Comparison of ENCODE assay signal across 12 cellular contexts in genomic region chr16:3007059-3007956, GRCh38. TPM values are rescaled to one million over a fixed set of nuclear protein-coding genes. Genes with fewer than 3 reads are reported as not detected.
A peak's percentile ranks its signal among the peaks of the same experiment; 100 is the strongest.
DNase-seq lines count a peak whose midpoint lies in the region; ATAC-seq, FAIRE-seq and TF ChIP-seq lines count a peak whose summit lies in the region.
"Had no signal": no experiment of that assay in that cellular context is flagged by ENCODE, and none has a peak within 500 bp of the region (broad histone marks: within the 10 kb centered on the region; RNA-seq: fewer than 3 reads in every experiment).

No MANE protein-coding gene starts in this region.

- H3K79me1 ChIP-seq in H1 (ENCODE audit: low read depth, low read length): no peaks in the 10 kb centered on the region; the same call in 1 of the 2 replicates

- H2BK5ac ChIP-seq in H1 (ENCODE audit: low read depth, low read length): peak overlapping the region; percentile 100

- H3K23ac ChIP-seq in H1 (ENCODE audit: insufficient read length): no peak overlapping the region

- POLR2A ChIA-PET in H1 (lab: Charles Lee; ENCODE audit: partially characterized antibody): interaction anchor here (0.6 to 35.7 kb wide), 19 partner anchors 10 to 102 kb away, joined by 3 to 1808 read pairs (median 7); partner anchors contain the start of genes BICDL2, CLDN6, CLDN9 and HCFC1R1

- peak overlapping the region; percentile 69 for H4K8ac ChIP-seq in H1 (ENCODE audit: extremely low read depth, insufficient read depth, low read length)

- peaks cover 19% of the 10 kb centered on the region for H3K23me2 ChIP-seq in H1 (ENCODE audit: low read depth, low read length)

- peaks cover 0 to 6% of the 10 kb centered on the region in 2 experiments; a peak in 1 of 4 replicates for H3K79me2 ChIP-seq in H1 (ENCODE audit: control insufficient read depth in 1 of 2, insufficient read depth in 2 of 2, low read length in 2 of 2)

- intact Hi-C loops in pancreas (cut with DNase I): no loop called here

- TF ChIP-seq EP300 in H1 (IDR thresholded peaks at IDR 0.05; ENCODE audit: borderline replicate concordance in 1 of 2, low read depth in 2 of 2, low read length in 2 of 2): no peak

- peak overlapping the region; percentile 94 for H2AK5ac ChIP-seq in H1 (ENCODE audit: low read depth, low read length)

- CTCF ChIA-PET in H1 (lab: Charles Lee; ENCODE audit: partially characterized antibody): interaction anchor here (0.8 to 17.3 kb wide), 6 partner anchors 21 to 136 kb away, joined by 3 to 639 read pairs (median 5); partner anchors contain the start of genes BICDL2, CLDN6, HCFC1R1 and THOC6

- 43% methylated on average over 13 of the region's 13 CpGs; no CpG with 5 or more reads in 1 of the 2 experiments for WGBS in H1 (ENCODE audit: extremely low coverage in 1 of 2, insufficient coverage in 1 of 2, insufficient read length in 1 of 2, insufficient replicate concordance in 2 of 2, low coverage in 1 of 2, low lambda C conversion rate in 2 of 2, missing lambda C conversion rate in 1 of 2), 2 experiments
- 15 to 17% methylated on average over 13 of the region's 13 CpGs for WGBS in pancreas, 2 donors

- H3K9ac ChIP-seq in H1 (replicated peaks in 1 of 4; ENCODE audit: extremely low read depth in 1 of 4, low read depth in 3 of 4, low read length in 3 of 4): peak overlapping the region in 3 of 4 experiments; percentile 84 to 87 (median 85); a peak in 5 of 7 replicates

- H4K5ac ChIP-seq in H1 (ENCODE audit: insufficient read length, low read depth, low read length): peak overlapping the region; percentile 63

- H3K4me3 ChIP-seq in H1 (ENCODE audit: extremely low read depth in 1 of 4, insufficient read depth in 2 of 4, low read depth in 3 of 4, low read length in 4 of 4): peak overlapping the region; percentile 20 to 60 (median 46)
- H3K4me3 ChIP-seq in pancreas: peak overlapping the region in 2 of 4 donors; percentile 45 to 51
- H3K4me3 ChIP-seq: gastroesophageal sphincter, ovary had no signal

- no peaks in the 10 kb centered on the region; a peak in 1 of 7 replicates for H3K27me3 ChIP-seq in H1 (replicated peaks in 1 of 4; ENCODE audit: control insufficient read depth in 3 of 4, extremely low read depth in 1 of 4, insufficient read depth in 3 of 4, low read length in 3 of 4)
- H3K27me3 ChIP-seq in pancreas: no peaks in the 10 kb centered on the region
- peaks cover 18% of the 10 kb centered on the region for H3K27me3 ChIP-seq in foreskin keratinocyte

- peak overlapping the region; percentile 14 for H3K14ac ChIP-seq in H1 (ENCODE audit: insufficient read length)

- H3K36me3 ChIP-seq in H1 (ENCODE audit: control insufficient read depth in 2 of 4, insufficient read depth in 4 of 4, low read length in 3 of 4) (peaks cover 0 to 3% (median 0%) of the 10 kb centered on the region in 4 experiments; a peak in 1 of 8 replicates), pancreas (no peaks in the 10 kb centered on the region)
- H3K36me3 ChIP-seq: gastroesophageal sphincter, ovary had no signal

- peak overlapping the region; percentile 100 for H3K18ac ChIP-seq in H1 (ENCODE audit: extremely low read depth, low read length)

- TF ChIP-seq CTCF in H1 (IDR thresholded peaks at IDR 0.05; ENCODE audit: control extremely low read depth in 1 of 3, insufficient read depth in 1 of 3, low read depth in 1 of 3, low read length in 3 of 3) (no peak), pancreas (IDR thresholded peaks at IDR 0.05) (no peak), foreskin keratinocyte (conservative IDR thresholded peaks at IDR 0.05) (no peak)

- H2BK20ac ChIP-seq in H1 (ENCODE audit: low read length): peak overlapping the region; percentile 40

- FAIRE-seq in H1 (lab: Jason Lieb, UNC) (no peak), pancreas (lab: Jason Lieb, UNC) (no peak)

- H3K27ac ChIP-seq in H1 (ENCODE audit: low read depth, low read length) (peak overlapping the region; percentile 96), pancreas (peak overlapping the region; percentile 53 to 93 (median 79)), foreskin keratinocyte (no peak overlapping the region)
- H3K27ac ChIP-seq: gastroesophageal sphincter, ovary had no signal

- no peak for TF ChIP-seq RAD21 in H1 (IDR thresholded peaks at IDR 0.05 in 1 of 2, conservative IDR thresholded peaks at IDR 0.05 in 1 of 2; ENCODE audit: low read depth in 2 of 2, low read length in 2 of 2)

- H4K91ac ChIP-seq in H1 (replicated peaks; ENCODE audit: insufficient read length, low read length): peak overlapping the region; percentile 100

- peak overlapping the region; percentile 84 to 88 for H3K4me2 ChIP-seq in H1 (ENCODE audit: insufficient read depth in 1 of 2, low read depth in 2 of 2, low read length in 2 of 2)

- H3K9me3 ChIP-seq in H1 (ENCODE audit: insufficient read depth in 2 of 2, low read depth in 1 of 2, low read length in 1 of 2) (no peaks in the 10 kb centered on the region), pancreas (no peaks in the 10 kb centered on the region)
- H3K9me3 ChIP-seq: gastroesophageal sphincter, ovary had no signal

- DNase-seq in NOMO-1 treated with DMSO at 0.1 percent for 48 hours (lab: John Stamatoyannopoulos, UW; ENCODE audit: unreplicated experiment) (peak; percentile 70), H1 (ENCODE audit: low read depth in 1 of 2, low spot score in 2 of 2) (no peak), pancreas (peak in 5 of 6 donors; percentile 64 to 78 (median 68)), amygdala (lab: John Stamatoyannopoulos, UW) (no peak), foreskin keratinocyte (no peak), NCI-H146 (lab: John Stamatoyannopoulos, UW) (no peak), NCI-H82 (lab: John Stamatoyannopoulos, UW) (no peak)
- DNase-seq: NCI-H1417, ovary had no signal

- ATAC-seq in pancreas: peak; percentile 15 to 46 (median 33)
- ATAC-seq in foreskin keratinocyte: no peak
- ATAC-seq: gastroesophageal sphincter had no signal

- H2AFZ ChIP-seq in H1 (ENCODE audit: low read length): no peak overlapping the region

- peak overlapping the region; percentile 85 for H2BK120ac ChIP-seq in H1 (replicated peaks; ENCODE audit: low read depth, low read length)

- no peaks in the 10 kb centered on the region for H4K20me1 ChIP-seq in H1 (replicated peaks in 1 of 2; ENCODE audit: control insufficient read depth in 1 of 2, insufficient read depth in 2 of 2, low read length in 2 of 2)

- peaks cover 17 to 50% (median 41%) of the 10 kb centered on the region in 4 experiments for H3K4me1 ChIP-seq in H1 (replicated peaks in 1 of 4; ENCODE audit: control insufficient read depth in 3 of 4, insufficient read depth in 4 of 4, low read length in 3 of 4)
- peaks cover 41 to 56% (median 43%) of the 10 kb centered on the region in 3 donors for H3K4me1 ChIP-seq in pancreas
- H3K4me1 ChIP-seq in foreskin keratinocyte: peaks cover 7% of the 10 kb centered on the region

- peak overlapping the region; percentile 99 for H2BK12ac ChIP-seq in H1 (ENCODE audit: low read depth, low read length)

- 0 out of 2 replicates have a peak overlapping the region, but pooled peaks have one; percentile 6 for H2BK15ac ChIP-seq in H1 (ENCODE audit: low read length)

- TF ChIP-seq POLR2A in GM19193 (IDR thresholded peaks at IDR 0.05; ENCODE audit: extremely low read depth, insufficient read depth, insufficient read length): peak; percentile 14
- no peak; a peak in 1 of 3 replicates for TF ChIP-seq POLR2A in H1 (IDR thresholded peaks at IDR 0.05; ENCODE audit: control extremely low read depth in 1 of 2, low read depth in 2 of 2, low read length in 2 of 2)

- peak overlapping the region; percentile 99 for H3K4ac ChIP-seq in H1 (replicated peaks; ENCODE audit: insufficient read length, low read depth, low read length)

- peak overlapping the region; percentile 96 for H3K56ac ChIP-seq in H1 (replicated peaks; ENCODE audit: insufficient read length, low read depth, low read length)

RNA-seq across cellular contexts. Expression of gene CLDN9, which starts 5.4 kb away (rescaled TPM):
- total RNA-seq in H1 (2021; fragmentation: NEBNext Ultra II Directional; extraction: Animal tissue kit (Norgen Biotek cat#: 25700)): 0.60 and 0.77 TPM in 2 replicates
- 0.89 and 2.2 TPM in 2 replicates for polyA plus RNA-seq in H1 (2011; rRNA removed)
- 1.1 TPM for polyA plus RNA-seq in H1 (2011; cell fraction: cytosol; rRNA removed)
- 1.5 TPM for polyA plus RNA-seq in H1 (2011; cell fraction: nucleus; rRNA removed)
- polyA plus RNA-seq in H1 (2012, experiment 1 of 2): 0.88 to 1.4 TPM (median 1.3 TPM) in 4 replicates
- 0.79 TPM for polyA plus RNA-seq in H1 (2012, experiment 2 of 2)
- polyA plus RNA-seq in H1 (2013, experiment 1 of 2): 0.45 TPM
- 0.64 TPM for polyA plus RNA-seq in H1 (2013, experiment 2 of 2)
- 0.54 and 0.69 TPM in 2 replicates for polyA minus RNA-seq in H1 (2011; rRNA and poly(A)+ RNA removed)
- polyA minus RNA-seq in H1 (2011; cell fraction: cytosol; rRNA and poly(A)+ RNA removed): 1.2 TPM
- polyA minus RNA-seq in H1 (2011; cell fraction: nucleus; rRNA and poly(A)+ RNA removed): 2.4 TPM
- total RNA-seq in pancreas: 1 to 10 TPM; 1.7 to 5.1 (median 2.4) TPM
- polyA plus RNA-seq in pancreas: 10 to 100 TPM; 10.5 to 12.1 TPM
- not detected in 2 replicates for total RNA-seq in foreskin keratinocyte
- polyA plus RNA-seq in foreskin keratinocyte: 0.06 TPM in 1 of 2 replicates, not detected in the other
- total RNA-seq: Daoy had no signal
- polyA plus RNA-seq: ovary had no signal

RNA-seq across cellular contexts. Expression of gene CLDN6, which starts 10.7 kb away (rescaled TPM):
- total RNA-seq in H1 (2021; fragmentation: NEBNext Ultra II Directional; extraction: Animal tissue kit (Norgen Biotek cat#: 25700)): 747 and 793 TPM in 2 replicates
- polyA plus RNA-seq in H1 (2011; rRNA removed): 1,115 and 1,541 TPM in 2 replicates
- 1,064 TPM for polyA plus RNA-seq in H1 (2011; cell fraction: cytosol; rRNA removed)
- polyA plus RNA-seq in H1 (2011; cell fraction: nucleus; rRNA removed): 853 TPM
- polyA plus RNA-seq in H1 (2012, experiment 1 of 2): 1,062 to 1,141 TPM (median 1,120 TPM) in 4 replicates
- polyA plus RNA-seq in H1 (2012, experiment 2 of 2): 1,707 TPM
- polyA plus RNA-seq in H1 (2013, experiment 1 of 2): 1,092 TPM
- polyA plus RNA-seq in H1 (2013, experiment 2 of 2): 1,249 TPM
- 497 and 676 TPM in 2 replicates for polyA minus RNA-seq in H1 (2011; rRNA and poly(A)+ RNA removed)
- polyA minus RNA-seq in H1 (2011; cell fraction: cytosol; rRNA and poly(A)+ RNA removed): 373 TPM
- polyA minus RNA-seq in H1 (2011; cell fraction: nucleus; rRNA and poly(A)+ RNA removed): 219 TPM
- total RNA-seq in pancreas: 1 to 10 TPM in 2 of 6 donors, under 1 TPM in 4; 0.37 to 5.1 (median 0.73) TPM
- 1 to 10 TPM in 1 of 2 donors, under 1 TPM in 1; 0.12 to 3.2 TPM for polyA plus RNA-seq in pancreas
- total RNA-seq in foreskin keratinocyte: 0.11 and 0.14 TPM in 2 replicates
- polyA plus RNA-seq in foreskin keratinocyte: 0.16 and 0.28 TPM in 2 replicates
- total RNA-seq: Daoy, gastroesophageal sphincter had no signal
- polyA plus RNA-seq: ovary had no signal

RNA-seq across cellular contexts. Expression of gene TNFRSF12A, which starts 12.9 kb away (rescaled TPM):
- total RNA-seq in H1 (2021; fragmentation: NEBNext Ultra II Directional; extraction: Animal tissue kit (Norgen Biotek cat#: 25700)): 77.0 and 81.0 TPM in 2 replicates
- polyA plus RNA-seq in H1 (2011; rRNA removed) (82.5 and 121 TPM in 2 replicates), pancreas (100 to 1,000 TPM; 166 to 185 TPM), foreskin keratinocyte (645 and 656 TPM in 2 replicates)
- 88.3 TPM for polyA plus RNA-seq in H1 (2011; cell fraction: cytosol; rRNA removed)
- polyA plus RNA-seq in H1 (2011; cell fraction: nucleus; rRNA removed): 120 TPM
- polyA plus RNA-seq in H1 (2012, experiment 1 of 2): 45.8 to 72.6 TPM (median 63.2 TPM) in 4 replicates
- 45.0 TPM for polyA plus RNA-seq in H1 (2012, experiment 2 of 2)
- polyA plus RNA-seq in H1 (2013, experiment 1 of 2): 89.9 TPM
- polyA plus RNA-seq in H1 (2013, experiment 2 of 2): 111 TPM
- polyA minus RNA-seq in H1 (2011; rRNA and poly(A)+ RNA removed): 16.6 and 17.1 TPM in 2 replicates
- 52.9 TPM for polyA minus RNA-seq in H1 (2011; cell fraction: cytosol; rRNA and poly(A)+ RNA removed)
- polyA minus RNA-seq in H1 (2011; cell fraction: nucleus; rRNA and poly(A)+ RNA removed): 42.5 TPM
- total RNA-seq in pancreas (10 to 100 TPM; 26.8 to 91.1 (median 66.7) TPM), foreskin keratinocyte (435 and 449 TPM in 2 replicates)

RNA-seq across cellular contexts. Expression of gene HCFC1R1, which starts 16.4 kb away (rescaled TPM):
- 66.2 and 72.7 TPM in 2 replicates for total RNA-seq in H1 (2021; fragmentation: NEBNext Ultra II Directional; extraction: Animal tissue kit (Norgen Biotek cat#: 25700))
- 138 and 195 TPM in 2 replicates for polyA plus RNA-seq in H1 (2011; rRNA removed)
- polyA plus RNA-seq in H1 (2011; cell fraction: cytosol; rRNA removed): 98.0 TPM
- polyA plus RNA-seq in H1 (2011; cell fraction: nucleus; rRNA removed): 119 TPM
- polyA plus RNA-seq in H1 (2012, experiment 1 of 2): 100 to 142 TPM (median 123 TPM) in 4 replicates
- 151 TPM for polyA plus RNA-seq in H1 (2012, experiment 2 of 2)
- polyA plus RNA-seq in H1 (2013, experiment 1 of 2): 119 TPM
- 124 TPM for polyA plus RNA-seq in H1 (2013, experiment 2 of 2)
- polyA minus RNA-seq in H1 (2011; rRNA and poly(A)+ RNA removed): 16.3 and 19.5 TPM in 2 replicates
- 37.1 TPM for polyA minus RNA-seq in H1 (2011; cell fraction: cytosol; rRNA and poly(A)+ RNA removed)
- polyA minus RNA-seq in H1 (2011; cell fraction: nucleus; rRNA and poly(A)+ RNA removed): 29.6 TPM
- 10 to 100 TPM; 10.5 to 24.1 (median 12.4) TPM for total RNA-seq in pancreas
- 100 to 1,000 TPM in 1 of 2 donors, 10 to 100 TPM in 1; 93.1 to 119 TPM for polyA plus RNA-seq in pancreas
- total RNA-seq in foreskin keratinocyte: 105 and 110 TPM in 2 replicates
- polyA plus RNA-seq in foreskin keratinocyte: 163 and 169 TPM in 2 replicates

RNA-seq across cellular contexts. Expression of gene THOC6, which starts 16.5 kb away (rescaled TPM):
- total RNA-seq in H1 (2021; fragmentation: NEBNext Ultra II Directional; extraction: Animal tissue kit (Norgen Biotek cat#: 25700)): 78.5 and 82.9 TPM in 2 replicates
- polyA plus RNA-seq in H1 (2011; rRNA removed) (111 and 137 TPM in 2 replicates), pancreas (10 to 100 TPM; 33.2 to 38.2 TPM), foreskin keratinocyte (39.2 and 48.9 TPM in 2 replicates)
- 105 TPM for polyA plus RNA-seq in H1 (2011; cell fraction: cytosol; rRNA removed)
- 118 TPM for polyA plus RNA-seq in H1 (2011; cell fraction: nucleus; rRNA removed)
- 65.6 to 98.4 TPM (median 93.0 TPM) in 4 replicates for polyA plus RNA-seq in H1 (2012, experiment 1 of 2)
- polyA plus RNA-seq in H1 (2012, experiment 2 of 2): 114 TPM
- 36.7 TPM for polyA plus RNA-seq in H1 (2013, experiment 1 of 2)
- polyA plus RNA-seq in H1 (2013, experiment 2 of 2): 34.1 TPM
- polyA minus RNA-seq in H1 (2011; rRNA and poly(A)+ RNA removed): 48.6 and 73.0 TPM in 2 replicates
- polyA minus RNA-seq in H1 (2011; cell fraction: cytosol; rRNA and poly(A)+ RNA removed): 59.2 TPM
- 37.9 TPM for polyA minus RNA-seq in H1 (2011; cell fraction: nucleus; rRNA and poly(A)+ RNA removed)
- total RNA-seq in pancreas (10 to 100 TPM in 1 of 6 donors, 1 to 10 TPM in 5; 6.2 to 13.0 (median 7.7) TPM), foreskin keratinocyte (30.2 and 39.4 TPM in 2 replicates)

Comparison
In these comparisons a context has a peak if more than half of its experiments do, and no peak if none do; other contexts are left out.
1. DNase-seq: peak in NOMO-1 treated with DMSO at 0.1 percent for 48 hours (single experiment) and pancreas (5 of 6); none in H1 (0 of 2), amygdala (0 of 56), foreskin keratinocyte (0 of 2), NCI-H146 (single experiment) and NCI-H82 (single experiment).
2. RNA of gene CLDN6, which starts 10.7 kb away (total RNA-seq): 747 to 793 TPM in H1; 0.37 to 5.1 TPM in pancreas and 0.11 to 0.14 TPM in foreskin keratinocyte; every median in the first group is over 100 times any median in the second.